Comparison of ENCODE assay signal across 8 cellular contexts in the genomic region with DNA sequence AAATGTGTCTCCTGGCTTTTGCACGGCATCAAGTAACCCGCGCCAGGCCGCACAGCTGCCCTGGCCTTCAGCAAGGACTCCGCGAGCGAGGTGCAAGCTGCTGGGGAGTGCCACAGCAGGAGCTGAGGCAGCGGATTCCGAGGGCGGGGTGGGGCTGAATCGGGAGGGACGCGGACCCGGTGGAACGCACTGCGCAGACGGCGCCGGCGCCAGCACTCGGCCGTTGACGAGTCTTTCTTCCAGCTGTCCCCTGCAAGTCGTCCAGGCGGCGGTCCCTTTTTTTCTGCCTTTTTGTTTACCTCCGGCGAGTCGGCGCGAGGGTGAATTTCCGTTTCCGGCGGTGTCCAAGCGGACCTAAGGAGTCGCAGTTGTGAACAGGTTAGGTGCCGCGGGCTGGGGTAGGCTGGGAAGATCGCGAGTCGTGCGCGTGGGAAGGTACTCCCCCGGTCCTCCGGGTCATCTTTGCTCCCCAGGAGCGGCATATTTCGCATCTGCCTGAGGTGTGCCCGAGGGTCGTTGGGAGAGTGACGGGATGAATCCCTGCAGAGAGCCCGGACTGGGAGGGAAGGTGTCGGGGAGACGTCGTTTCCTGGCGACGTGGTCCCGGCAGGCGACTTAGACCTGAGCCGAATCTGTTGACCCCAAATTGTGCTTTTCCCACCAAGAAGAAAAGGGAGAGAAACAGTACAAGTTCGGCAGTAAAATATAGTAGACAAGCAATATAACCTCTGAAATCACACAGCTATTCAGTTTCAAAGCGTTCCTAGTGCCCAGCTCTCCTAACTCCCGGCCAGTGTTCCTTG.
DNase-seq lines count a peak whose midpoint lies in the region; ATAC-seq and TF ChIP-seq lines count a peak whose summit lies in the region.
"Not testable (repeated sequence)": the region's sequence is repeated elsewhere in the genome, so short reads cannot be mapped to it uniquely, and the experiment has no call there.

No MANE protein-coding gene starts in this region.

- H3K9me3 Mint-ChIP-seq in activated T-cell treated with anti-CD3 and anti-CD28 coated beads, Interleukin-2, amount 50 U/mL, for 4 hours: not testable (repeated sequence)

- intact Hi-C loops in esophagus muscularis mucosa (cut with DNase I): not testable (repeated sequence)

- H3K27ac ChIP-seq in HUES6 (ENCODE audit: low read depth, low read length) (peak overlapping the region; percentile 55; the same call in 1 of the 2 replicates), esophagus muscularis mucosa (replicated peaks in 1 of 4) (peak overlapping the region; percentile 78 to 82 (median 80))

- not testable (repeated sequence) for H3K4me1 Mint-ChIP-seq in activated T-cell treated with anti-CD3 and anti-CD28 coated beads, Interleukin-2, amount 50 U/mL, for 4 hours (ENCODE audit: low read depth)

- peak; percentile 0 for DNase-seq in COLO829 (ENCODE audit: low spot score)
- DNase-seq in OCI-M1 (lab: John Stamatoyannopoulos, UW): peak; percentile 93
- peak; percentile 34 for DNase-seq in activated T-cell treated with anti-CD3 and anti-CD28 coated beads, Interleukin-2, amount 50 U/mL, for 4 hours
- DNase-seq in esophagus muscularis mucosa (ENCODE audit: extremely low spot score): peak; percentile 95
- DNase-seq in middle frontal gyrus (ENCODE audit: extremely low spot score, low spot score): peak; percentile 64
- DNase-seq in stimulated activated CD8-positive, alpha-beta memory T cell treated with anti-CD3 and anti-CD28 coated beads, Interleukin-12 subunit alpha, Interleukin-12 subunit beta, amount 100 ng/mL, for 1 hour (ENCODE audit: low read depth): peak; percentile 18

- whole genome bisulfite sequencing in esophagus muscularis mucosa: no CpG with 5 or more reads among the region's 62 CpGs

- not testable (repeated sequence) for TF ChIP-seq POLR2A in esophagus muscularis mucosa (IDR thresholded peaks at IDR 0.05; ENCODE audit: low read depth)

- H3K9me3 ChIP-seq in HUES6 (ENCODE audit: control insufficient read depth, insufficient read depth, low read depth, low read length); esophagus muscularis mucosa: not testable (repeated sequence)

- H3K4me3 Mint-ChIP-seq in activated T-cell treated with anti-CD3 and anti-CD28 coated beads, Interleukin-2, amount 50 U/mL, for 4 hours: peak overlapping the region; percentile 92

- H3K4me1 ChIP-seq in HUES6 (ENCODE audit: control insufficient read depth, insufficient read depth, low read length); esophagus muscularis mucosa: not testable (repeated sequence)

- H3K9ac ChIP-seq in HUES6 (ENCODE audit: low read length): peak overlapping the region; percentile 87

- H3K36me3 Mint-ChIP-seq in activated T-cell treated with anti-CD3 and anti-CD28 coated beads, Interleukin-2, amount 50 U/mL, for 4 hours (ENCODE audit: insufficient read depth): not testable (repeated sequence)

- ATAC-seq in GM21390 (IDR thresholded peaks at IDR 0.05; ENCODE audit: unreplicated experiment): peak; percentile 67
- peak; percentile 83 to 89 for ATAC-seq in activated T-cell treated with anti-CD3 and anti-CD28 coated beads, Interleukin-2, amount 50 U/mL, for 4 hours

- TF ChIP-seq EP300 in esophagus muscularis mucosa (IDR thresholded peaks at IDR 0.05): not testable (repeated sequence)

- H3K27me3 ChIP-seq in HUES6 (ENCODE audit: control insufficient read depth, insufficient read depth, low read length); esophagus muscularis mucosa: not testable (repeated sequence)

- not testable (repeated sequence) for H3K36me3 ChIP-seq in HUES6 (ENCODE audit: control insufficient read depth, insufficient read depth, low read length); esophagus muscularis mucosa

- not testable (repeated sequence) for H3K27me3 Mint-ChIP-seq in activated T-cell treated with anti-CD3 and anti-CD28 coated beads, Interleukin-2, amount 50 U/mL, for 4 hours (ENCODE audit: low read depth)

- not testable (repeated sequence) for TF ChIP-seq CTCF in esophagus muscularis mucosa (IDR thresholded peaks at IDR 0.05)

- H3K4me3 ChIP-seq in HUES6 (ENCODE audit: low read depth, low read length) (peak overlapping the region; percentile 84), esophagus muscularis mucosa (peak overlapping the region; percentile 60 to 80 (median 66))

Comparison
In these comparisons a context has a peak if more than half of its experiments do, and no peak if none do; other contexts are left out.
1. Peak in every context shown above with its lines: DNase-seq, ATAC-seq, H3K4me3 ChIP-seq and H3K27ac ChIP-seq.
2. DNase-seq: peak in every context shown above with its lines; median percentile 95 in esophagus muscularis mucosa; 93 in OCI-M1; 64 in middle frontal gyrus; 34 in activated T-cell treated with anti-CD3 and anti-CD28 coated beads, Interleukin-2, amount 50 U/mL, for 4 hours; 18 in stimulated activated CD8-positive, alpha-beta memory T cell treated with anti-CD3 and anti-CD28 coated beads, Interleukin-12 subunit alpha, Interleukin-12 subunit beta, amount 100 ng/mL, for 1 hour; 0 in COLO829.